Comparison of ENCODE assay signal across 20 cellular contexts in genomic region chr3:141508067-141508436, GRCh38. TPM values are rescaled to one million over a fixed set of nuclear protein-coding genes. Genes with fewer than 3 reads are reported as not detected.
DNase-seq lines count a peak whose midpoint lies in the region; ATAC-seq and TF ChIP-seq lines count a peak whose summit lies in the region.
"Had no signal": no experiment of that assay in that cellular context is flagged by ENCODE, and none has a peak within 500 bp of the region (broad histone marks: within the 10 kb centered on the region; RNA-seq: fewer than 3 reads in every experiment).

No MANE protein-coding gene starts in this region.

- H3K27me3 Mint-ChIP-seq in activated naive CD4-positive, alpha-beta T cell treated with anti-CD3 and anti-CD28 coated beads, Interleukin-2, amount 50 U/mL, for 24 hours = no peaks in the 10 kb centered on the region
- no peaks in the 10 kb centered on the region for H3K27me3 Mint-ChIP-seq in T-helper 17 cell
- H3K27me3 Mint-ChIP-seq in effector memory CD8-positive, alpha-beta T cell = no peaks in the 10 kb centered on the region
- H3K27me3 Mint-ChIP-seq: IgD-negative memory B cell had no signal

- H3K27me3 ChIP-seq in esophagus muscularis mucosa = no peaks in the 10 kb centered on the region
- H3K27me3 ChIP-seq: BLaER1 treated with 17β-estradiol and CSF1 and Interleukin-3, amounts not matched to agents 10 nM and 100 nM had no signal

- no peak for TF ChIP-seq EP300 in esophagus muscularis mucosa (IDR thresholded peaks at IDR 0.05)

- peaks cover 18% of the 10 kb centered on the region for H3K36me3 Mint-ChIP-seq in activated naive CD4-positive, alpha-beta T cell treated with anti-CD3 and anti-CD28 coated beads, Interleukin-2, amount 50 U/mL, for 24 hours
- H3K36me3 Mint-ChIP-seq in T-helper 17 cell (ENCODE audit: low read depth) = peaks cover 7% of the 10 kb centered on the region
- H3K36me3 Mint-ChIP-seq in effector memory CD8-positive, alpha-beta T cell (ENCODE audit: insufficient read depth) = peaks cover 19% of the 10 kb centered on the region
- H3K36me3 Mint-ChIP-seq: IgD-negative memory B cell had no signal

- no peak for DNase-seq in activated naive CD4-positive, alpha-beta T cell (lab: John Stamatoyannopoulos, UW)
- no peak for DNase-seq in T-helper 17 cell
- DNase-seq in effector memory CD8-positive, alpha-beta T cell = no peak
- no peak for DNase-seq in AG08395 (ENCODE audit: low spot score)
- DNase-seq in esophagus muscularis mucosa (ENCODE audit: extremely low spot score) = no peak
- DNase-seq: COR-L47, DMS 273 treated with DMSO at 0.1 percent for 48 hours, GDM1, Karpas-422, NCI-H1417 treated with DMSO at 0.1 percent for 48 hours, NCI-H187 treated with DMSO at 0.1 percent for 48 hours, NCI-H226, NCI-H524, NCI-H82, SHP77 had no signal

- intact Hi-C loops in esophagus muscularis mucosa (cut with DNase I) = no loop called here

- H3K4me1 ChIP-seq in esophagus muscularis mucosa = peaks cover 0 to 10% (median 0%) of the 10 kb centered on the region in 4 donors

- peak overlapping the region; percentile 86 for H3K27ac Mint-ChIP-seq in activated naive CD4-positive, alpha-beta T cell treated with anti-CD3 and anti-CD28 coated beads, Interleukin-2, amount 50 U/mL, for 24 hours
- peak overlapping the region; percentile 49 for H3K27ac Mint-ChIP-seq in T-helper 17 cell
- peak overlapping the region; percentile 39 to 81 for H3K27ac Mint-ChIP-seq in effector memory CD8-positive, alpha-beta T cell
- H3K27ac Mint-ChIP-seq: IgD-negative memory B cell had no signal

- H3K9me3 Mint-ChIP-seq in activated naive CD4-positive, alpha-beta T cell treated with anti-CD3 and anti-CD28 coated beads, Interleukin-2, amount 50 U/mL, for 24 hours = no peaks in the 10 kb centered on the region
- peaks cover 0 to 6% of the 10 kb centered on the region in 2 donors for H3K9me3 Mint-ChIP-seq in effector memory CD8-positive, alpha-beta T cell
- H3K9me3 Mint-ChIP-seq: IgD-negative memory B cell had no signal

- H3K27ac ChIP-seq in esophagus muscularis mucosa (replicated peaks in 1 of 4) = no peak overlapping the region
- H3K27ac ChIP-seq: BLaER1 treated with 17β-estradiol and CSF1 and Interleukin-3, amounts not matched to agents 10 nM and 100 nM had no signal

- H3K36me3 ChIP-seq in esophagus muscularis mucosa = peaks cover 0 to 3% (median 0%) of the 10 kb centered on the region in 4 donors
- H3K36me3 ChIP-seq: HAP-1 had no signal

- H3K4me3 ChIP-seq in esophagus muscularis mucosa = no peak overlapping the region
- H3K4me3 ChIP-seq: BLaER1 treated with 17β-estradiol and CSF1 and Interleukin-3, amounts not matched to agents 10 nM and 100 nM; HAP-1 had no signal

- peak overlapping the region; percentile 61 for H3K4me3 Mint-ChIP-seq in activated naive CD4-positive, alpha-beta T cell treated with anti-CD3 and anti-CD28 coated beads, Interleukin-2, amount 50 U/mL, for 24 hours
- no peak overlapping the region for H3K4me3 Mint-ChIP-seq in T-helper 17 cell
- H3K4me3 Mint-ChIP-seq in effector memory CD8-positive, alpha-beta T cell = peak overlapping the region in 1 of 2 donors; percentile 43
- H3K4me3 Mint-ChIP-seq: IgD-negative memory B cell had no signal

- TF ChIP-seq CTCF in esophagus muscularis mucosa (IDR thresholded peaks at IDR 0.05) = no peak

- 92% methylated on average over 3 of the region's 3 CpGs for WGBS in esophagus muscularis mucosa

- ATAC-seq in T-helper 17 cell (no peak), GM21723 (IDR thresholded peaks at IDR 0.05; ENCODE audit: unreplicated experiment) (no peak)
- ATAC-seq in effector memory CD8-positive, alpha-beta T cell (replicated peaks) = peak; percentile 48

- no peaks in the 10 kb centered on the region for H3K9me3 ChIP-seq in T-helper 17 cell (ENCODE audit: control insufficient read depth, low read length, poor library complexity, severe bottlenecking)
- H3K9me3 ChIP-seq in esophagus muscularis mucosa = no peaks in the 10 kb centered on the region
- H3K9me3 ChIP-seq: HAP-1 had no signal

- no peak for TF ChIP-seq POLR2A in esophagus muscularis mucosa (IDR thresholded peaks at IDR 0.05; ENCODE audit: low read depth)

- H3K4me1 Mint-ChIP-seq in activated naive CD4-positive, alpha-beta T cell treated with anti-CD3 and anti-CD28 coated beads, Interleukin-2, amount 50 U/mL, for 24 hours = peaks cover 60% of the 10 kb centered on the region
- peaks cover 36% of the 10 kb centered on the region for H3K4me1 Mint-ChIP-seq in T-helper 17 cell
- peaks cover 32 to 50% of the 10 kb centered on the region in 2 donors for H3K4me1 Mint-ChIP-seq in effector memory CD8-positive, alpha-beta T cell (ENCODE audit: low read depth in 2 of 2)

RNA-seq across cellular contexts. Expression of gene RASA2, which starts 21.2 kb away (rescaled TPM):
- total RNA-seq in T-helper 17 cell = 10 to 100 TPM; 56.7 to 57.9 TPM
- 10 to 100 TPM in 3 of 4 donors, 1 to 10 TPM in 1; 9.1 to 12.8 (median 10.6) TPM for total RNA-seq in esophagus muscularis mucosa

Comparison
In these comparisons a context has a peak if more than half of its experiments do, and no peak if none do; other contexts are left out.
1. RNA of gene RASA2, which starts 21.2 kb away (total RNA-seq): 56.7 to 57.9 TPM in T-helper 17 cell; 9.1 to 12.8 TPM in esophagus muscularis mucosa; every median in the first group is over 4 times any median in the second.
2. Peak in every context shown above with its lines, with median percentiles within 50 percentile points of each other: H3K27ac Mint-ChIP-seq.